ENCODE assay signal across 20 cellular contexts in the genomic region with DNA sequence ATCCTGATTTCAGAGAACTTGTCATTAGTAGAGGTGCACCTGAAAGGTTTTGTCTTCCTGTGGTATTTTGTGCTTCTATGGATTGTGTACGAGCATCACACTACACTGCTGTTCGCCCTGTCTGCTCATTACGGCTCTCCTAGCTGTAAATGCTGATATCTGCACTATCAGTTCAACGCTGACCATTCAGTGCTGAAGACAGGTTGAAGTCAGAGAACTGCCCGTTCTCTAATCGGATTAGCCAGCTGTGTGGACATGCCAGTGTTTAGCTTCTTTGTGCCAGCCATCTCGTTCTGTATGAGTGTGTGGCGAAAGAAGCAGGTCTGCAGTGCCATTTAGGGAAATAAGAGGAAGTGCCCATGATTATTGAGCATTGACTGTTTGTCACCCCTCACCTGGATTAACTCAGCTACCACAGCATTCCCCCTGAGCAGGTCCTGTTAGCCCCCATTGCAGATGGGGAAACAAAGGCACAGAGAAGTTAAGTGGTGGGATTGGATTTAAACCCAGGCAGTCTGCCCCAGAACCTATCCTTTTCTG. TPM values are rescaled to one million over a fixed set of nuclear protein-coding genes. Genes with fewer than 3 reads are reported as not detected.
"Had no signal": no experiment of that assay in that cellular context is flagged by ENCODE, and none has a peak within 500 bp of the region (broad histone marks: within the 10 kb centered on the region; RNA-seq: fewer than 3 reads in every experiment).

No MANE protein-coding gene starts in this region.

- H3K9me3 Mint-ChIP-seq: activated B cell treated with CpG ODN at 0.5 μM for 24 hours; activated naive CD4-positive, alpha-beta T cell treated with anti-CD3 and anti-CD28 coated beads, Interleukin-2, amount 50 U/mL, for 24 hours; dendritic cell treated with granulocyte-macrophage colony-stimulating factor and Interleukin-4, amounts not matched to agents 40 ng/mL and 50 ng/mL, for 4 days; natural killer cell treated with Interleukin-12 subunit alpha and Interleukin-12 subunit beta and Interleukin-15 and Interleukin-18, amount 100 ng/mL, for 72 hours; stimulated activated memory B cell treated with anti-CD40 and anti-IgM and Interleukin-4, amounts not matched to agents 10 μg/mL and 1 μg/mL and 100 μg/mL, for 72 hours; T-cell; T-helper 2 cell treated with Interferon-gamma antibody and Interleukin-4, amounts not matched to agents 5 μg/mL and 100 μg/mL, for 36 hours had no signal

- DNase-seq: activated B cell treated with CpG ODN at 0.5 μM for 24 hours; activated CD4-positive, alpha-beta T cell treated with anti-CD3 and anti-CD28 coated beads for 36 hours; activated CD4-positive, alpha-beta T cell treated with anti-CD3 and anti-CD28 coated beads, Interleukin-2, amount 50 U/mL, for 4 hours; activated effector memory CD4-positive, alpha-beta T cell treated with anti-CD3 and anti-CD28 coated beads, Interleukin-2, amount 50 U/mL, for 16 hours; brain microvascular endothelial cell; caudate nucleus; effector CD4-positive, alpha-beta T cell; gastrocnemius medialis; hippocampal formation; left ventricle myocardium superior; right lobe of liver; small intestine; stimulated activated CD4-positive, alpha-beta T cell treated with anti-CD3 and anti-CD28 coated beads, Interleukin-2, amount 100 ng/mL, for 24 hours; T-cell had no signal

- H3K27me3 Mint-ChIP-seq: activated B cell treated with CpG ODN at 0.5 μM for 24 hours; activated CD4-positive, alpha-beta T cell treated with anti-CD3 and anti-CD28 coated beads for 36 hours; activated naive CD4-positive, alpha-beta T cell treated with anti-CD3 and anti-CD28 coated beads, Interleukin-2, amount 50 U/mL, for 24 hours; dendritic cell treated with granulocyte-macrophage colony-stimulating factor and Interleukin-4, amounts not matched to agents 40 ng/mL and 50 ng/mL, for 4 days; natural killer cell treated with Interleukin-12 subunit alpha and Interleukin-12 subunit beta and Interleukin-15 and Interleukin-18, amount 100 ng/mL, for 72 hours; stimulated activated memory B cell treated with anti-CD40 and anti-IgM and Interleukin-4, amounts not matched to agents 10 μg/mL and 1 μg/mL and 100 μg/mL, for 72 hours; T-cell had no signal

- H3K27ac Mint-ChIP-seq: activated B cell treated with CpG ODN at 0.5 μM for 24 hours; dendritic cell treated with granulocyte-macrophage colony-stimulating factor and Interleukin-4, amounts not matched to agents 40 ng/mL and 50 ng/mL, for 4 days; natural killer cell treated with Interleukin-12 subunit alpha and Interleukin-12 subunit beta and Interleukin-15 and Interleukin-18, amount 100 ng/mL, for 72 hours; stimulated activated memory B cell treated with anti-CD40 and anti-IgM and Interleukin-4, amounts not matched to agents 10 μg/mL and 1 μg/mL and 100 μg/mL, for 72 hours; T-cell; T-helper 2 cell treated with Interferon-gamma antibody and Interleukin-4, amounts not matched to agents 5 μg/mL and 100 μg/mL, for 36 hours had no signal

- H3K4me3 Mint-ChIP-seq: activated B cell treated with CpG ODN at 0.5 μM for 24 hours; activated CD4-positive, alpha-beta T cell treated with anti-CD3 and anti-CD28 coated beads for 36 hours; activated naive CD4-positive, alpha-beta T cell treated with anti-CD3 and anti-CD28 coated beads, Interleukin-2, amount 50 U/mL, for 24 hours; dendritic cell treated with granulocyte-macrophage colony-stimulating factor and Interleukin-4, amounts not matched to agents 40 ng/mL and 50 ng/mL, for 4 days; natural killer cell treated with Interleukin-12 subunit alpha and Interleukin-12 subunit beta and Interleukin-15 and Interleukin-18, amount 100 ng/mL, for 72 hours; stimulated activated memory B cell treated with anti-CD40 and anti-IgM and Interleukin-4, amounts not matched to agents 10 μg/mL and 1 μg/mL and 100 μg/mL, for 72 hours; T-cell; T-helper 2 cell treated with Interferon-gamma antibody and Interleukin-4, amounts not matched to agents 5 μg/mL and 100 μg/mL, for 36 hours had no signal

- H3K4me1 Mint-ChIP-seq: activated B cell treated with CpG ODN at 0.5 μM for 24 hours; stimulated activated memory B cell treated with anti-CD40 and anti-IgM and Interleukin-4, amounts not matched to agents 10 μg/mL and 1 μg/mL and 100 μg/mL, for 72 hours had no signal

RNA-seq across cellular contexts. Expression of a gene that starts 21.6 kb away (rescaled TPM):
- polyA plus RNA-seq: endothelial cell of umbilical vein had no signal
